In the genomic region with DNA sequence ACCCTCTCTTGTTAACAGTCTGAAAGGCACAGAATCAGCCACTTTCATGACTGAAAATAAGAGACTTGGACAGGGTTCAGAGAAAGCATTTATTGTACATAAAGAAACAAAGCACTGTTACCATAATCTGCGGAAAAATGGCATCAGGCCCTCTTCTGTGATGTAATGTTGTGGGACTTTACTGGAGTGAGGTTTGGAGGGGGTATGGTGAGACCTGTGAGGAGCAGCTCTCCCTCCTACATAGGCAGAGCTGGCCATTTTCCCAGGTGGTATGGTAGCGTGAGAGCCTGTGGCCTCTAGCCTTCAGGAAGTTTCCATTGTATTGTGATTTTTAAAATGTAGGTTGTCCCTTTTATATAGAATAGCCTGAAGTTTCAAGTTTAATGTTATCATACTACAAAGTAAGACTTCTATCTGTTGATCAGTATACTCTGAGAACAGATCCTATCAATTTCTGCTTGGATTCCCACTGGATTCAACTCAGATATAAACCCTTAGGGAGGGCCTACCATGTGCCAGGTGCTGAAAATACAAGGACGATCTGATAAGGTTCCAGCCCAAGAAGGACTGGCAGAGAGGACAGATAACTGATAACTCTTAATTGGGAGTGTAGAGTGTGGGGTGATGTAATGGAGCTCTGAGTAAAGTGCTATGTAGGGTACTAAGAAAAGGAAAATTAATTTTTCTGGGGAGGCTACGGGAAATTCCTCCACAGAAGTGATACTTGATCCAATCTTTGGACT, we compare ENCODE assay signal across 15 cellular contexts. TPM values are rescaled to one million over a fixed set of nuclear protein-coding genes. Genes with fewer than 3 reads are reported as not detected.
DNase-seq lines count a peak whose midpoint lies in the region; ATAC-seq and TF ChIP-seq lines count a peak whose summit lies in the region.
"Had no signal": no experiment of that assay in that cellular context is flagged by ENCODE, and none has a peak within 500 bp of the region (broad histone marks: within the 10 kb centered on the region; RNA-seq: fewer than 3 reads in every experiment).

No MANE protein-coding gene starts in this region.

- H3K27ac ChIP-seq in ACC112 (ENCODE audit: low read depth, low read length) = peak overlapping the region; percentile 22
- no peak overlapping the region for H3K27ac ChIP-seq in CD4-positive, alpha-beta memory T cell (ENCODE audit: low read depth, low read length)
- no peak overlapping the region for H3K27ac ChIP-seq in Karpas-422 (ENCODE audit: low read length)
- H3K27ac ChIP-seq in RWPE1 = no peak overlapping the region
- H3K27ac ChIP-seq: BLaER1 treated with 17β-estradiol and CSF1 and Interleukin-3, amounts not matched to agents 10 nM and 100 nM; epithelial cell of prostate had no signal

- POLR2A ChIA-PET in CD4-positive, alpha-beta memory T cell (lab: Charles Lee; ENCODE audit: partially characterized antibody) = interaction anchor here (1.6 to 4.8 kb wide), 2 partner anchors 34 to 62 kb away, joined by 3 to 55 read pairs; no protein-coding TSS in a partner anchor
- POLR2A ChIA-PET in naive thymus-derived CD8-positive, alpha-beta T cell (lab: Charles Lee) = interaction anchor here (0.6 to 6.3 kb wide), 8 partner anchors 16 to 280 kb away, joined by 3 to 104 read pairs (median 4); no protein-coding TSS in a partner anchor
- POLR2A ChIA-PET in RWPE1 (lab: Yijun Ruan, JAX; ENCODE audit: low non-redundant PET) = interaction anchor here (0.6 kb wide), 1 partner anchor 174 kb away, joined by 9 read pairs; no protein-coding TSS in a partner anchor

- TF ChIP-seq CTCF in RWPE1 (conservative IDR thresholded peaks at IDR 0.05; ENCODE audit: low read depth) = no peak

- peak overlapping the region in 3 of 8 donors; percentile 38 to 64 (median 55) for H3K4me3 Mint-ChIP-seq in CD4-positive, alpha-beta memory T cell
- H3K4me3 Mint-ChIP-seq in naive thymus-derived CD8-positive, alpha-beta T cell = peak overlapping the region in 8 of 10 donors; percentile 29 to 68 (median 56)
- H3K4me3 Mint-ChIP-seq: activated T-cell treated with anti-CD3 and anti-CD28 coated beads, Interleukin-2, amount 50 U/mL, for 24 hours had no signal

- CTCF ChIA-PET in CD4-positive, alpha-beta memory T cell (lab: Charles Lee; ENCODE audit: partially characterized antibody) = interaction anchor here (0.6 to 4.1 kb wide), 7 partner anchors 10 to 113 kb away, joined by 3 to 145 read pairs (median 19); no protein-coding TSS in a partner anchor
- CTCF ChIA-PET in RWPE1 (lab: Yijun Ruan, JAX) = interaction anchor here (0.6 to 0.7 kb wide), 2 partner anchors 17 to 137 kb away, joined by 4 to 11 read pairs; no protein-coding TSS in a partner anchor

- no peaks in the 10 kb centered on the region for H3K27me3 Mint-ChIP-seq in CD4-positive, alpha-beta memory T cell
- no peaks in the 10 kb centered on the region for H3K27me3 Mint-ChIP-seq in naive thymus-derived CD8-positive, alpha-beta T cell
- H3K27me3 Mint-ChIP-seq: activated T-cell treated with anti-CD3 and anti-CD28 coated beads, Interleukin-2, amount 50 U/mL, for 24 hours had no signal

- no peaks in the 10 kb centered on the region for H3K9me2 ChIP-seq in Karpas-422 (replicated peaks; ENCODE audit: insufficient read depth, low read length)

- no peaks in the 10 kb centered on the region for H3K79me2 ChIP-seq in ACC112 (ENCODE audit: control insufficient read depth, insufficient read depth, low read length, unreplicated experiment)
- H3K79me2 ChIP-seq in Karpas-422 (ENCODE audit: low read length) = no peaks in the 10 kb centered on the region

- no peaks in the 10 kb centered on the region for H3K9me3 Mint-ChIP-seq in CD4-positive, alpha-beta memory T cell
- no peaks in the 10 kb centered on the region for H3K9me3 Mint-ChIP-seq in naive thymus-derived CD8-positive, alpha-beta T cell
- H3K9me3 Mint-ChIP-seq: activated T-cell treated with anti-CD3 and anti-CD28 coated beads, Interleukin-2, amount 50 U/mL, for 24 hours; brain had no signal

- no peak overlapping the region for H3K4me2 ChIP-seq in Karpas-422 (ENCODE audit: low read depth, low read length, poor library complexity, severe bottlenecking)

- peaks cover 28 to 45% (median 32%) of the 10 kb centered on the region in 4 donors for H3K4me1 Mint-ChIP-seq in CD4-positive, alpha-beta memory T cell
- peaks cover 22 to 49% (median 43%) of the 10 kb centered on the region in 4 donors for H3K4me1 Mint-ChIP-seq in naive thymus-derived CD8-positive, alpha-beta T cell

- peak overlapping the region in 6 of 7 donors; percentile 84 to 93 (median 88) for H3K27ac Mint-ChIP-seq in CD4-positive, alpha-beta memory T cell
- H3K27ac Mint-ChIP-seq in naive thymus-derived CD8-positive, alpha-beta T cell = peak overlapping the region; percentile 80 to 99 (median 92)
- H3K27ac Mint-ChIP-seq: activated T-cell treated with anti-CD3 and anti-CD28 coated beads, Interleukin-2, amount 50 U/mL, for 24 hours had no signal

- ATAC-seq in naive thymus-derived CD8-positive, alpha-beta T cell = no peak

- H3K4me1 ChIP-seq in ACC112 (ENCODE audit: control insufficient read depth, insufficient read depth, low read length, unreplicated experiment) (peaks cover 35% of the 10 kb centered on the region), Karpas-422 (ENCODE audit: low read length) (peaks cover 28% of the 10 kb centered on the region)
- peaks cover 45% of the 10 kb centered on the region for H3K4me1 ChIP-seq in CD4-positive, alpha-beta memory T cell (ENCODE audit: insufficient read depth, low read length)

- H3K36me3 ChIP-seq in ACC112 (ENCODE audit: insufficient read depth, low read length) (no peaks in the 10 kb centered on the region), Karpas-422 (ENCODE audit: insufficient read depth, low read length) (no peaks in the 10 kb centered on the region)
- H3K36me3 ChIP-seq in CD4-positive, alpha-beta memory T cell (ENCODE audit: insufficient read depth, low read length) = no peaks in the 10 kb centered on the region
- H3K36me3 ChIP-seq: BLaER1 treated with 17β-estradiol and CSF1 and Interleukin-3, amounts not matched to agents 10 nM and 100 nM had no signal

- intact Hi-C loops in CD4-positive, alpha-beta memory T cell (cut with micrococcal nuclease) = no loop called here

- H3K9me3 ChIP-seq in CD4-positive, alpha-beta memory T cell (ENCODE audit: control insufficient read depth in 1 of 2, low read length in 2 of 2) = no peaks in the 10 kb centered on the region
- H3K9me3 ChIP-seq in Karpas-422 (ENCODE audit: low read length) = no peaks in the 10 kb centered on the region
- H3K9me3 ChIP-seq: BLaER1 treated with 17β-estradiol and CSF1 and Interleukin-3, amounts not matched to agents 10 nM and 100 nM had no signal

- H3K36me3 Mint-ChIP-seq in CD4-positive, alpha-beta memory T cell = peaks cover 0 to 4% of the 10 kb centered on the region in 2 donors
- no peaks in the 10 kb centered on the region for H3K36me3 Mint-ChIP-seq in naive thymus-derived CD8-positive, alpha-beta T cell
- H3K36me3 Mint-ChIP-seq: brain had no signal

- peak overlapping the region; percentile 5 for H2AFZ ChIP-seq in ACC112 (ENCODE audit: low read length, unreplicated experiment)
- no peak overlapping the region; the same call in 1 of the 2 replicates for H2AFZ ChIP-seq in Karpas-422 (ENCODE audit: low read length)

- H3K27me3 ChIP-seq in ACC112 (ENCODE audit: insufficient read depth, low read length) (no peaks in the 10 kb centered on the region), Karpas-422 (ENCODE audit: low read length) (no peaks in the 10 kb centered on the region; the same call in 1 of the 2 replicates)
- H3K27me3 ChIP-seq in CD4-positive, alpha-beta memory T cell (ENCODE audit: insufficient read depth, low read length) = no peaks in the 10 kb centered on the region
- H3K27me3 ChIP-seq: BLaER1 treated with 17β-estradiol and CSF1 and Interleukin-3, amounts not matched to agents 10 nM and 100 nM had no signal

- H3K4me3 ChIP-seq in ACC112 (ENCODE audit: low read depth, low read length) (no peak overlapping the region), Karpas-422 (ENCODE audit: low read length) (no peak overlapping the region)
- no peak overlapping the region for H3K4me3 ChIP-seq in CD4-positive, alpha-beta memory T cell (ENCODE audit: low read length in 2 of 2)
- H3K4me3 ChIP-seq: BLaER1 treated with 17β-estradiol and CSF1 and Interleukin-3, amounts not matched to agents 10 nM and 100 nM had no signal

- no peak overlapping the region for H3K9ac ChIP-seq in Karpas-422 (ENCODE audit: low read length)
- H3K9ac ChIP-seq: BLaER1 treated with 17β-estradiol and CSF1 and Interleukin-3, amounts not matched to agents 10 nM and 100 nM had no signal

- DNase-seq in CD4-positive, alpha-beta memory T cell = no peak
- peak; percentile 16 for DNase-seq in astrocyte of the hippocampus (ENCODE audit: low read depth, low spot score)
- no peak for DNase-seq in naive thymus-derived CD8-positive, alpha-beta T cell
- DNase-seq in Karpas-422 = no peak
- DNase-seq in RWPE1 (ENCODE audit: low spot score) = no peak
- DNase-seq in cerebellar cortex (ENCODE audit: low spot score) = no peak
- no peak for DNase-seq in glomerular visceral epithelial cell (ENCODE audit: extremely low spot score)
- DNase-seq: activated CD4-positive, alpha-beta T cell treated with anti-CD3 and anti-CD28 coated beads for 1 hour; activated T-cell treated with anti-CD3 and anti-CD28 coated beads, Interleukin-2, amount 50 U/mL, for 24 hours; head of caudate nucleus; NCI-H1436 had no signal

- no peaks in the 10 kb centered on the region for H4K20me1 ChIP-seq in Karpas-422 (ENCODE audit: insufficient read depth, low read depth, low read length)

RNA-seq across cellular contexts. Expression of a gene that starts 4.1 kb away (rescaled TPM):
- 10 to 100 TPM; 42.2 to 42.4 TPM for total RNA-seq in CD4-positive, alpha-beta memory T cell
- polyA plus RNA-seq in CD4-positive, alpha-beta memory T cell = 10 to 100 TPM in 1 of 2 donors, 1 to 10 TPM in 1; 9.9 to 20.3 TPM
- 10 to 100 TPM; 73.5 to 75.0 TPM for total RNA-seq in naive thymus-derived CD8-positive, alpha-beta T cell
- 10 to 100 TPM; 22.0 to 28.7 (median 25.2) TPM for polyA plus RNA-seq in naive thymus-derived CD8-positive, alpha-beta T cell
- 3.5 and 6.1 TPM in 2 replicates for total RNA-seq in Karpas-422 (2014; rRNA removed; shearing (Covaris generic); ENCODE audit: low replicate concordance)
